In the genomic region with DNA sequence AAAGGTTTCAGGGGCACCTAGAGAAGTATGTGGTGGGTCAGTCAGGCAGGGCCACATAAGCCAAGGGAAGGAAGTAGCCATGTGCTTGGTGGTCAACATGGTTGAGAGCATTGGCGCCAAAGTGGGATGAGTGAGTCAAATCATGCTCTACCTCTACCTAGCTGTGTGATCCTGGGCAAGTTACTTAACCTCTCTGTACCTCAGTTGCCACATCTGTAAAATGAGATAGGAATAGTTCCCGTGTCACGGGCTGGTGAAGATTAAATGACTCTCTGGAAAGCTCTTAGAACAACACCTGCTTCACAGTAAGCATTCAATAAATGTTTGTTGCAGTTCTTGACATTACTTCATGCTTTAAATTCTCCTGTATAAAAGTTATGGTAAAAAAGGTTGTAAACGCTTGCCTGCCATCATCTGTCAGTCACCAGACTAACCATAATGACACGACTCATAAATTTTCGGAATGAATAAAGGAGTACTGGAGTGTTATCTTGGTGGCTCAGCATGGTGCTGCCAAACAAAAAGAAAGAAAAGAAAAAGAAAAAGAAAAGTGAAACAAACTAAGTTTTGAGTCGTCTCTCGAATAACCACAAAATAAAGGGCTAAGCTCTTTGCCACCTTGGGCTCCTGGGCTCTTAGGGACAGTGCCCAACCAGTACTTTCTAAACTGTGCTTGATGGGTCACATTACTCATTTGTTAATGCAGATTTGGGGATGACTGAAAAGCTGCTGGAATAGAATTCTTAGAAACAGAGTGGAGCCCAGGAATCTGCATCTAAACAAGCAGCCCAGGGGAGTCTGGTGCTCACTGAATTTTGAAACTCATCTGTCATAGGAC, we compare ENCODE assay signal across 22 cellular contexts.
DNase-seq lines count a peak whose midpoint lies in the region; ATAC-seq, FAIRE-seq and TF ChIP-seq lines count a peak whose summit lies in the region.
"Had no signal": no experiment of that assay in that cellular context is flagged by ENCODE, and none has a peak within 500 bp of the region (broad histone marks: within the 10 kb centered on the region; RNA-seq: fewer than 3 reads in every experiment).

No MANE protein-coding gene starts in this region.

- TF ChIP-seq POLR2A in GM12878 (IDR thresholded peaks at IDR 0.05; ENCODE audit: low read depth, low read length) = no peak

- no peak for TF ChIP-seq RAD21 in GM12878 (IDR thresholded peaks at IDR 0.05; ENCODE audit: insufficient read depth, low read depth, low read length)

- H3K4me2 ChIP-seq in GM12878 (ENCODE audit: control insufficient read depth, insufficient read depth) = 0 out of 2 replicates have a peak overlapping the region, but pooled peaks have one; percentile 26

- RAD21 ChIA-PET in GM12878 (lab: Charles Lee; ENCODE audit: unreplicated experiment) = interaction anchor here (1.4 kb wide), 1 partner anchor 81 kb away, joined by 5 read pairs; no protein-coding TSS in a partner anchor

- H3K4me3 ChIP-seq in A673 (ENCODE audit: low read depth, low read length, poor library complexity, severe bottlenecking) = no peak overlapping the region
- no peak overlapping the region for H3K4me3 ChIP-seq in GM12878

- H3K4me1 ChIP-seq in A673 (ENCODE audit: insufficient read depth, low read length, poor library complexity, severe bottlenecking) (peaks cover 4% of the 10 kb centered on the region), GM12878 (ENCODE audit: control insufficient read depth, insufficient read depth, low read length) (no peaks in the 10 kb centered on the region; the same call in 1 of the 2 replicates)

- H3K9me3 Mint-ChIP-seq in nephron = no peaks in the 10 kb centered on the region

- no peak for TF ChIP-seq EP300 in GM12878 (IDR thresholded peaks at IDR 0.05; ENCODE audit: borderline replicate concordance in 1 of 2, control insufficient read depth in 1 of 2, low read depth in 2 of 2, low read length in 2 of 2)

- H3K4me3 Mint-ChIP-seq in nephron = no peak overlapping the region
- H3K4me3 Mint-ChIP-seq: IgD-negative memory B cell; T-helper 1 cell treated with Interleukin-12 subunit alpha and Interleukin-12 subunit beta and Interleukin-4 antibody, amounts not matched to agents 30 μg/mL and 1 μg/mL, for 36 hours had no signal

- peak overlapping the region; percentile 29 to 68 (median 35) for H3K27ac Mint-ChIP-seq in nephron
- H3K27ac Mint-ChIP-seq: IgD-negative memory B cell; T-helper 1 cell treated with Interleukin-12 subunit alpha and Interleukin-12 subunit beta and Interleukin-4 antibody, amounts not matched to agents 30 μg/mL and 1 μg/mL, for 36 hours had no signal

- BruUV-seq in A673 (replicated peaks; lab: Mats Ljungman, UMichigan) = no TSS peak
- no TSS peak for BruUV-seq in GM12878 (replicated peaks; lab: Mats Ljungman, UMichigan)

- H3K27ac ChIP-seq in A673 (ENCODE audit: low read depth, low read length, poor library complexity, severe bottlenecking) = no peak overlapping the region
- no peak overlapping the region for H3K27ac ChIP-seq in GM12878 (ENCODE audit: control insufficient read depth, insufficient read depth)
- H3K27ac ChIP-seq: C4-2B had no signal

- peaks cover 81% of the 10 kb centered on the region for H3K4me1 Mint-ChIP-seq in nephron

- POLR2A ChIA-PET in A673 (lab: Charles Lee; ENCODE audit: low non-redundant PET) = no interaction called here
- POLR2A ChIA-PET in GM12878 (lab: Charles Lee) = no interaction called here

- no peaks in the 10 kb centered on the region for H4K20me1 ChIP-seq in GM12878 (ENCODE audit: control insufficient read depth, insufficient read depth)

- intact Hi-C loops in A673 (cut with micrococcal nuclease; ENCODE audit: unreplicated experiment) = no loop called here
- intact Hi-C loops in GM12878 (cut with micrococcal nuclease; ENCODE audit: unreplicated experiment) = loop anchor here (5.0 kb wide), 1 partner anchor 229 kb away; no protein-coding TSS in a partner anchor
- intact Hi-C loops in sciatic nerve (cut with DNase I) = no loop called here

- FAIRE-seq in GM12878 (lab: Jason Lieb, UNC) = no peak
- FAIRE-seq: A204.1 had no signal

- in situ Hi-C loops in GM12878 (cut with MboI) = no loop called here

- H3K9me3 ChIP-seq in A673 (ENCODE audit: low read depth, low read length, poor library complexity, severe bottlenecking) (no peaks in the 10 kb centered on the region), GM12878 (replicated peaks; ENCODE audit: control insufficient read depth, insufficient read depth, low read length) (no peaks in the 10 kb centered on the region)

- no peaks in the 10 kb centered on the region for H3K36me3 ChIP-seq in A673 (ENCODE audit: insufficient read depth, low read length, poor library complexity, severe bottlenecking)
- H3K36me3 ChIP-seq in GM12878 (ENCODE audit: control insufficient read depth in 2 of 2, insufficient read depth in 2 of 2, low read length in 1 of 2) = no peaks in the 10 kb centered on the region; a peak in 1 of 4 replicates

- TF ChIP-seq CTCF in A673 (conservative IDR thresholded peaks at IDR 0.05; ENCODE audit: low read depth, low read length) (no peak), GM12878 (IDR thresholded peaks at IDR 0.05 in 2 of 3, conservative IDR thresholded peaks at IDR 0.05 in 1 of 3; ENCODE audit: control insufficient read depth in 2 of 3, extremely low read depth in 1 of 3, insufficient read depth in 1 of 3, low read depth in 3 of 3, low read length in 3 of 3) (no peak), nephron (IDR thresholded peaks at IDR 0.05; ENCODE audit: unreplicated experiment in 3 of 3) (no peak)

- H3K27me3 ChIP-seq in A673 (replicated peaks; ENCODE audit: insufficient read depth, low read depth, low read length, poor library complexity) (no peaks in the 10 kb centered on the region), GM12878 (replicated peaks in 1 of 2; ENCODE audit: control insufficient read depth in 2 of 2, insufficient read depth in 2 of 2, low read length in 1 of 2) (no peaks in the 10 kb centered on the region)

- H3K36me3 Mint-ChIP-seq in nephron (ENCODE audit: low read depth) = peaks cover 13% of the 10 kb centered on the region
- H3K36me3 Mint-ChIP-seq: IgD-negative memory B cell had no signal

- CTCF ChIA-PET in A673 (lab: Charles Lee) = interaction anchor here (0.6 kb wide), 1 partner anchor 212 kb away, joined by 5 read pairs; no protein-coding TSS in a partner anchor
- CTCF ChIA-PET in GM12878 (lab: Yijun Ruan, JAX) = interaction anchor here (0.6 to 0.9 kb wide), 2 partner anchors 11 to 116 kb away, joined by 3 read pairs; no protein-coding TSS in a partner anchor

- no peak overlapping the region for H3K9ac ChIP-seq in GM12878 (ENCODE audit: control insufficient read depth, insufficient read depth, low read length)

- H3K27me3 Mint-ChIP-seq in nephron (ENCODE audit: low read depth) = no peaks in the 10 kb centered on the region

- SMC1A ChIA-PET in GM12878 (lab: Charles Lee; ENCODE audit: uncharacterized antibody, unreplicated experiment) = interaction anchor here (1.0 to 3.2 kb wide), 3 partner anchors 18 to 230 kb away, joined by 3 to 18 read pairs (median 5); no protein-coding TSS in a partner anchor

- no peak overlapping the region for H2AFZ ChIP-seq in GM12878 (ENCODE audit: control insufficient read depth, low read depth, low read length)

- DNase-seq in A673 (ENCODE audit: low spot score) (peak; percentile 65), HT1080 (ENCODE audit: low read depth) (peak; percentile 25), GM12878 (ENCODE audit: low read depth, low spot score) (no peak), DMS114 treated with DMSO at 0.1 percent for 48 hours (lab: John Stamatoyannopoulos, UW; ENCODE audit: unreplicated experiment) (no peak), NCI-H2196 treated with DMSO at 0.1 percent for 48 hours (lab: John Stamatoyannopoulos, UW; ENCODE audit: unreplicated experiment) (no peak), sciatic nerve (ENCODE audit: low spot score) (no peak)
- DNase-seq: COR-L47, DND-41, GDM1, NCI-H1048, NCI-H146, NCI-H446, NCI-H748 treated with DMSO at 0.1 percent for 48 hours, SHP77 had no signal

- ATAC-seq in GM12878 (peak; percentile 40), GM18498 (IDR thresholded peaks at IDR 0.05; ENCODE audit: unreplicated experiment) (no peak), sciatic nerve (no peak)
- ATAC-seq: Panc1, SK-N-SH treated with all-trans-retinoic acid at 6 μM for 48 hours had no signal

- 28% methylated on average over 8 of the region's 8 CpGs for WGBS in GM12878 (ENCODE audit: insufficient coverage, insufficient replicate concordance, low lambda C conversion rate, missing lambda C conversion rate)

- H3K79me2 ChIP-seq in GM12878 (ENCODE audit: control insufficient read depth, insufficient read depth, low read length) = no peaks in the 10 kb centered on the region

TF ChIP-seq in GM12878, 131 proteins besides CTCF, POLR2A, EP300 and RAD21 (continues in another document):
- TF ChIP-seq ZNF592 (IDR thresholded peaks at IDR 0.05) (no peak), EZH2 (IDR thresholded peaks at IDR 0.05; ENCODE audit: borderline replicate concordance, control insufficient read depth, low read depth, low read length) (no peak), IRF4 (IDR thresholded peaks at IDR 0.05; ENCODE audit: low read depth, low read length) (no peak), SMARCA5 (IDR thresholded peaks at IDR 0.05) (no peak), CHD4 (IDR thresholded peaks at IDR 0.05) (no peak)

Comparison
In these comparisons a context has a peak if more than half of its experiments do, and no peak if none do; other contexts are left out.
1. DNase-seq: peak in A673 (single experiment) and HT1080 (single experiment); none in GM12878 (single experiment), DMS114 treated with DMSO at 0.1 percent for 48 hours (single experiment), NCI-H2196 treated with DMSO at 0.1 percent for 48 hours (single experiment) and sciatic nerve (single experiment).